8 cellular contexts compared by ENCODE assay signal in the genomic region with DNA sequence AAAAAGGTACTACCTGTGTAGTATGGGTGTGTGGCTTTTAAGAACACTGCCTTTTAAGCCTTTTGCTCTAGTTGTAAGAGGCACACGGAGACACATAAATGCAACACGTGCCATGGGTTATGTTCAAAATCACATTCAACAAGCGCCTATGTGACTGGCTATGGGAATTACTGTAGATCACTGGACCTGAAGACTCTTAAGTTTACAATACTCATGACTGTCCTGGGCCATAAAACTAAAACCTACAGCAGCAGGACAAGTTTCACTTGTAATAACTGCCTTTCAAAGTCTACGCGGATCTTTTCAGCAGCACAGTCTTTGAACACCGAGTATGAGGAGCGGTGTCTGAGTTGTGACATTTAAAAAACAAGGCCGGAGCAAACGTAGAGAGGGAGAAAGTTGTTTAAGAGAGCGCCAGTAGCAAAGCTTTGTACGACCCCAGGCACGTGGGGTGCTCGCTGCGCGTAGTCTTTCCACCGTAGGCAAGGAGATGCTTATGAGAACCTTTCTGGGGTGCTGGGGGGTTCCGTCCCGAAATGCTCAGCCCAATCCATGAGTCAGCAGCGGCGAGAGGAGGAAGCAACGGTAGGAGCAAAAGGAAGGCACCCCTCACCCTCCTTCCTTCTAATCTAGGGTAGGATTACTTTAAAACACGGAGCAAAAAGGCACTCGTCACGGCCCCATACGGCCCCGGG. TPM values are rescaled to one million over a fixed set of nuclear protein-coding genes. Genes with fewer than 3 reads are reported as not detected.
DNase-seq lines count a peak whose midpoint lies in the region; ATAC-seq and TF ChIP-seq lines count a peak whose summit lies in the region.

No MANE protein-coding gene starts in this region.

- H3K36me3 ChIP-seq in OCI-LY7 (ENCODE audit: insufficient read depth, low read length) (peaks cover 34% of the 10 kb centered on the region), hepatocyte (replicated peaks; ENCODE audit: insufficient read depth, low read depth) (no peaks in the 10 kb centered on the region), skeletal muscle tissue (ENCODE audit: control insufficient read depth in 3 of 3, insufficient read depth in 3 of 3, low read length in 3 of 3) (peaks cover 4 to 21% (median 12%) of the 10 kb centered on the region in 3 donors)

- no peaks in the 10 kb centered on the region for H3K9me2 ChIP-seq in OCI-LY7 (ENCODE audit: insufficient read depth, low read length)
- H3K9me2 ChIP-seq in hepatocyte (replicated peaks; ENCODE audit: insufficient read depth): no peaks in the 10 kb centered on the region

- H3K9me3 ChIP-seq in OCI-LY7 (ENCODE audit: low read length): no peaks in the 10 kb centered on the region
- no peaks in the 10 kb centered on the region for H3K9me3 ChIP-seq in hepatocyte (ENCODE audit: low read depth)
- no peaks in the 10 kb centered on the region for H3K9me3 ChIP-seq in skeletal muscle tissue (ENCODE audit: control insufficient read depth in 3 of 3, low read length in 3 of 3)

- peak; percentile 21 for ATAC-seq in HG02642 (IDR thresholded peaks at IDR 0.05; ENCODE audit: poor library complexity, unreplicated experiment)

- H3K36me3 Mint-ChIP-seq in activated naive CD8-positive, alpha-beta T cell: peaks cover 15% of the 10 kb centered on the region

- no peak for TF ChIP-seq CTCF in OCI-LY7 (conservative IDR thresholded peaks at IDR 0.05; ENCODE audit: low read length)
- TF ChIP-seq CTCF in hepatocyte (IDR thresholded peaks at IDR 0.05; ENCODE audit: poor library complexity): no peak

- intact Hi-C loops in OCI-LY7 (cut with micrococcal nuclease; ENCODE audit: unreplicated experiment): no loop called here

- TSS peak; percentile 74 for BruUV-seq in OCI-LY7 (replicated peaks; lab: Mats Ljungman, UMichigan)

- POLR2A ChIA-PET in OCI-LY7 (lab: Charles Lee): interaction anchor here (1.4 kb wide), 1 partner anchor 45 kb away, joined by 3 read pairs; no protein-coding TSS in a partner anchor

- DNase-seq in NCI-H82 (lab: John Stamatoyannopoulos, UW): peak; percentile 56
- no peak for DNase-seq in NCI-H82 treated with DMSO at 0.1 percent for 48 hours (lab: John Stamatoyannopoulos, UW; ENCODE audit: unreplicated experiment)
- peak; percentile 44 for DNase-seq in OCI-LY7 (ENCODE audit: low spot score)
- DNase-seq in hepatocyte (ENCODE audit: low spot score): peak; percentile 42
- DNase-seq in NCI-H187 (lab: John Stamatoyannopoulos, UW): no peak

- H3K79me2 ChIP-seq in OCI-LY7 (ENCODE audit: insufficient read depth, low read depth, low read length) (peaks cover 88% of the 10 kb centered on the region), hepatocyte (peaks cover 68% of the 10 kb centered on the region)

- peak overlapping the region; percentile 93 for H3K4me3 Mint-ChIP-seq in activated naive CD8-positive, alpha-beta T cell

- H3K9ac ChIP-seq in skeletal muscle tissue (ENCODE audit: low read depth in 1 of 3, low read length in 3 of 3): peak overlapping the region; percentile 86 to 94 (median 92)

- H3K4me1 ChIP-seq in OCI-LY7 (ENCODE audit: insufficient read depth, low read length, poor library complexity, severe bottlenecking) (peaks cover 28% of the 10 kb centered on the region), hepatocyte (ENCODE audit: insufficient read depth) (peaks cover 15% of the 10 kb centered on the region), skeletal muscle tissue (ENCODE audit: control insufficient read depth in 3 of 3, insufficient read depth in 3 of 3, low read length in 3 of 3) (peaks cover 20 to 21% (median 21%) of the 10 kb centered on the region in 3 donors)

- H3K27ac ChIP-seq in OCI-LY7 (ENCODE audit: low read depth, low read length, poor library complexity, severe bottlenecking) (peak overlapping the region; percentile 65), hepatocyte (peak overlapping the region; percentile 95), skeletal muscle tissue (ENCODE audit: low read depth, low read length) (peak overlapping the region; percentile 75)

- peaks cover 61% of the 10 kb centered on the region for H3K4me1 Mint-ChIP-seq in activated naive CD8-positive, alpha-beta T cell (ENCODE audit: low read depth)

- H3K4me2 ChIP-seq in OCI-LY7 (ENCODE audit: low read length) (peak overlapping the region; percentile 77), hepatocyte (peak overlapping the region; percentile 78)

- no peaks in the 10 kb centered on the region for H3K27me3 ChIP-seq in hepatocyte
- H3K27me3 ChIP-seq in skeletal muscle tissue (ENCODE audit: control insufficient read depth in 3 of 3, insufficient read depth in 3 of 3, low read length in 3 of 3): no peaks in the 10 kb centered on the region

- H3K27me3 Mint-ChIP-seq in activated naive CD8-positive, alpha-beta T cell: no peaks in the 10 kb centered on the region

- H3K9me3 Mint-ChIP-seq in activated naive CD8-positive, alpha-beta T cell (ENCODE audit: low read depth): no peaks in the 10 kb centered on the region

- H3K4me3 ChIP-seq in OCI-LY7 (ENCODE audit: low read depth, low read length, poor library complexity, severe bottlenecking): peak overlapping the region; percentile 90
- peak overlapping the region; percentile 78 for H3K4me3 ChIP-seq in hepatocyte
- peak overlapping the region; percentile 86 to 98 (median 95) for H3K4me3 ChIP-seq in skeletal muscle tissue (ENCODE audit: low read length in 3 of 3)

- peak overlapping the region; percentile 99 for H3K27ac Mint-ChIP-seq in activated naive CD8-positive, alpha-beta T cell

- H2AFZ ChIP-seq in OCI-LY7 (ENCODE audit: low read length) (peak overlapping the region; percentile 99; the same call in 1 of the 2 replicates), hepatocyte (peak overlapping the region; percentile 97)

- 2% methylated on average over 26 of the region's 26 CpGs for WGBS in hepatocyte (ENCODE audit: low lambda C conversion rate, missing lambda C conversion rate)

- H4K20me1 ChIP-seq in OCI-LY7 (ENCODE audit: insufficient read depth, low read length): peaks cover 21% of the 10 kb centered on the region
- peaks cover 5% of the 10 kb centered on the region for H4K20me1 ChIP-seq in hepatocyte (ENCODE audit: insufficient read depth, poor library complexity, severe bottlenecking)

- CTCF ChIA-PET in OCI-LY7 (lab: Charles Lee; ENCODE audit: unreplicated experiment): interaction anchor here (0.6 kb wide), 1 partner anchor 709 kb away, joined by 3 read pairs; no protein-coding TSS in a partner anchor

RNA-seq across cellular contexts. Expression of gene DNAJC2, which starts 0.7 kb away (rescaled TPM):
- total RNA-seq in OCI-LY7 (2014; rRNA removed; shearing (Covaris generic)): 38.6 and 39.6 TPM in 2 replicates
- total RNA-seq in OCI-LY7 (2022) (49.1 and 53.5 TPM in 2 replicates), hepatocyte (22.8 and 24.8 TPM in 2 replicates), skeletal muscle tissue (8.9 TPM)
- polyA plus RNA-seq in hepatocyte: 33.7 and 38.2 TPM in 2 replicates

RNA-seq across cellular contexts. Expression of gene PSMC2, which starts 3.5 kb away (rescaled TPM):
- total RNA-seq in OCI-LY7 (2014; rRNA removed; shearing (Covaris generic)): 77.7 and 95.2 TPM in 2 replicates
- 120 and 129 TPM in 2 replicates for total RNA-seq in OCI-LY7 (2022)
- total RNA-seq in hepatocyte: 126 and 158 TPM in 2 replicates
- polyA plus RNA-seq in hepatocyte: 138 and 143 TPM in 2 replicates
- 131 TPM for total RNA-seq in skeletal muscle tissue

RNA-seq across cellular contexts. Expression of gene PMPCB, which starts 46.7 kb away (rescaled TPM):
- 48.5 and 57.5 TPM in 2 replicates for total RNA-seq in OCI-LY7 (2014; rRNA removed; shearing (Covaris generic))
- 94.1 and 95.9 TPM in 2 replicates for total RNA-seq in OCI-LY7 (2022)
- total RNA-seq in hepatocyte: 59.3 and 67.6 TPM in 2 replicates
- 53.3 and 63.0 TPM in 2 replicates for polyA plus RNA-seq in hepatocyte
- 53.8 TPM for total RNA-seq in skeletal muscle tissue

Comparison
In these comparisons a context has a peak if more than half of its experiments do, and no peak if none do; other contexts are left out.
1. DNase-seq: peak in NCI-H82 (single experiment), OCI-LY7 (single experiment) and hepatocyte (single experiment); none in NCI-H82 treated with DMSO at 0.1 percent for 48 hours (single experiment) and NCI-H187 (0 of 2).
2. Peak in every context shown above with its lines, with median percentiles within 50 percentile points of each other: H3K27ac ChIP-seq and H3K4me3 ChIP-seq.